Comparison of ENCODE assay signal across 13 cellular contexts in the genomic region with DNA sequence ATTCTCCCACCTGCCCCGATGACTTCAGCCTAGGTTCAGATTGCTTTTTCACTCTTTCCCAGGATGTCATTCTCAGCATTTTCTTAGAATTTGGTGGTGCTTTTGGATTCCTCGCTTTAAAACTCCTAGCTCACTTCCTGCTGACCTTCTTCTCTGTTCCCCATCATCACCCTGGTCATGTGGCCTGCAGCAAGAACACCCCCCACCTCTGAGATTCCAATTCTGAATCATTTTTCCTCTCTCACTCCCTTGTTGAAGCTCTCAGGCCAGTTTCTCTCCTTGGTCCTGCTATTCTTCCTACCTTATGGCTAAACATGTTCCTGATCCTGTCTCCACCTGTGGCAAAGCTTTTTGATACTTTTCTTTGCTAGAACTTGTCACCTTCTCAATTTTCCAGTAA.
"Had no signal": no experiment of that assay in that cellular context is flagged by ENCODE, and none has a peak within 500 bp of the region (broad histone marks: within the 10 kb centered on the region; RNA-seq: fewer than 3 reads in every experiment).

No MANE protein-coding gene starts in this region.

- H3K4me3 ChIP-seq: dorsolateral prefrontal cortex had no signal

- H3K27me3 ChIP-seq: dorsolateral prefrontal cortex had no signal

- DNase-seq: activated B cell treated with CpG ODN at 0.5 μM for 24 hours; activated CD4-positive, alpha-beta T cell treated with anti-CD3 and anti-CD28 coated beads for 48 hours; activated CD8-positive, alpha-beta memory T cell treated with anti-CD3 and anti-CD28 coated beads, Interleukin-2, amount 50 U/mL, for 4 hours; activated CD8-positive, alpha-beta T cell treated with anti-CD3 and anti-CD28 coated beads, Interleukin-2, amount 10 ng/mL, durations not matched to agents 7 days and 5 days; activated gamma-delta T cell; activated T-cell treated with anti-CD3 and anti-CD28 coated beads, Interleukin-2, amount 50 U/mL, for 72 hours; anterior cingulate cortex; dorsolateral prefrontal cortex; erythroblast; hippocampal formation; kidney; left ventricle myocardium superior; mesenchymal stem cell had no signal
